ENCODE assay signal across 18 cellular contexts in genomic region chr7:140219672-140220520, GRCh38. TPM values are rescaled to one million over a fixed set of nuclear protein-coding genes. Genes with fewer than 3 reads are reported as not detected.
A peak's percentile ranks its signal among the peaks of the same experiment; 100 is the strongest.
DNase-seq lines count a peak whose midpoint lies in the region; ATAC-seq, FAIRE-seq and TF ChIP-seq lines count a peak whose summit lies in the region.
"Had no signal": no experiment of that assay in that cellular context is flagged by ENCODE, and none has a peak within 500 bp of the region (broad histone marks: within the 10 kb centered on the region; RNA-seq: fewer than 3 reads in every experiment).

No MANE protein-coding gene starts in this region.

- peak overlapping the region; percentile 68 for H3K27ac Mint-ChIP-seq in nephron progenitor cell
- H3K27ac Mint-ChIP-seq: H9 had no signal

- H3K27me3 Mint-ChIP-seq in nephron progenitor cell (ENCODE audit: low read depth, poor library complexity) = peaks cover 4% of the 10 kb centered on the region

- BruUV-seq in HepG2 (replicated peaks; lab: Mats Ljungman, UMichigan) (no TSS peak), K562 (replicated peaks; lab: Mats Ljungman, UMichigan) (no TSS peak)

- H3K4me3 Mint-ChIP-seq in nephron progenitor cell = no peak overlapping the region
- H3K4me3 Mint-ChIP-seq: H9 had no signal

- DNase-seq in HepG2 (ENCODE audit: low spot score) = no peak
- no peak for DNase-seq in right lobe of liver
- no peak for DNase-seq in K562 (ENCODE audit: extremely low read depth in 1 of 4, low spot score in 3 of 4)
- no peak for DNase-seq in nephron progenitor cell
- DNase-seq in SW 1271 (lab: John Stamatoyannopoulos, UW) = no peak
- no peak for DNase-seq in HT-29 (ENCODE audit: low spot score)
- DNase-seq: H9, IMR-90, NCI-H1105, NCI-H187, NCI-H82, Peyer's patch, Right ventricle myocardium superior had no signal

- H3K79me2 ChIP-seq in HepG2 (ENCODE audit: insufficient read depth, low read length) (no peaks in the 10 kb centered on the region), K562 (ENCODE audit: control insufficient read depth, insufficient read depth, low read length) (no peaks in the 10 kb centered on the region)

- ATAC-seq in HepG2 (no peak), right lobe of liver (no peak), K562 (no peak), GM21367 (IDR thresholded peaks at IDR 0.05; ENCODE audit: unreplicated experiment) (no peak), GM18909 (IDR thresholded peaks at IDR 0.05; ENCODE audit: poor library complexity, unreplicated experiment) (no peak)

- 80% methylated on average over 9 of the region's 10 CpGs for WGBS in HepG2 (ENCODE audit: low lambda C conversion rate)
- WGBS in right lobe of liver (ENCODE audit: insufficient coverage, low coverage, low lambda C conversion rate, missing lambda C conversion rate) = 84% methylated on average over 10 of the region's 10 CpGs
- WGBS in K562 (ENCODE audit: insufficient coverage, low coverage, missing lambda C conversion rate) = 47% methylated on average over 10 of the region's 10 CpGs

- TF ChIP-seq EP300 in HepG2 (IDR thresholded peaks at IDR 0.05; ENCODE audit: low read depth in 2 of 2, low read length in 2 of 2) (no peak), HepG2 (CRISPR knock-in tag; IDR thresholded peaks at IDR 0.05; ENCODE audit: borderline replicate concordance) (no peak), K562 (IDR thresholded peaks at IDR 0.05; ENCODE audit: low read length) (no peak)

- POLR2A ChIA-PET in HepG2 (lab: Yijun Ruan, JAX) (interaction anchor here (1.5 to 2.9 kb wide), 3 partner anchors 10 to 43 kb away, joined by 4 to 16 read pairs (median 8); partner anchors contain the start of gene KDM7A), K562 (lab: Yijun Ruan, JAX) (interaction anchor here (0.8 to 1.5 kb wide), 3 partner anchors 8 to 13 kb away, joined by 4 to 6 read pairs (median 4); no protein-coding TSS in a partner anchor)

- TF ChIP-seq CTCF in HepG2 (CRISPR knock-in tag; IDR thresholded peaks at IDR 0.05) = no peak
- TF ChIP-seq CTCF in right lobe of liver (IDR thresholded peaks at IDR 0.05) = no peak
- no peak for TF ChIP-seq CTCF in K562 (IDR thresholded peaks at IDR 0.05 in 2 of 3, conservative IDR thresholded peaks at IDR 0.05 in 1 of 3; ENCODE audit: insufficient read depth in 2 of 3, low read depth in 1 of 3, low read length in 3 of 3)
- no peak for TF ChIP-seq CTCF in nephron progenitor cell (IDR thresholded peaks at IDR 0.05)

- H3K4me3 ChIP-seq in HepG2 (replicated peaks in 1 of 3; ENCODE audit: insufficient read depth in 1 of 3, low read depth in 2 of 3, low read length in 3 of 3) = no peak overlapping the region
- H3K4me3 ChIP-seq in right lobe of liver = no peak overlapping the region
- no peak overlapping the region for H3K4me3 ChIP-seq in K562
- H3K4me3 ChIP-seq: BLaER1, Peyer's patch, SK-N-MC had no signal

- H3K9me1 ChIP-seq in K562 (ENCODE audit: control insufficient read depth, insufficient read depth, low read length) = no peaks in the 10 kb centered on the region

- in situ Hi-C loops in HepG2 (cut with HindIII; ENCODE audit: extremely low pct_ligation_motif_present, low pct_unique_long_range_greater_than_20kb) = no loop called here
- in situ Hi-C loops in K562 (cut with MboI) = no loop called here

- H3K36me3 ChIP-seq in HepG2 (replicated peaks in 1 of 2; ENCODE audit: control insufficient read depth in 1 of 2, insufficient read depth in 2 of 2, low read length in 2 of 2) (no peaks in the 10 kb centered on the region), right lobe of liver (no peaks in the 10 kb centered on the region), K562 (ENCODE audit: control insufficient read depth, insufficient read depth, low read length) (no peaks in the 10 kb centered on the region)
- H3K36me3 ChIP-seq: BLaER1, Peyer's patch had no signal

- H3K36me3 Mint-ChIP-seq in nephron progenitor cell (ENCODE audit: low read depth) = peaks cover 7% of the 10 kb centered on the region

- H3K27ac ChIP-seq in HepG2 (ENCODE audit: extremely low read length, insufficient read depth, low read length) (no peak overlapping the region), right lobe of liver (no peak overlapping the region), K562 (ENCODE audit: extremely low read depth, low read depth, low read length) (no peak overlapping the region)
- H3K27ac ChIP-seq: BLaER1, Peyer's patch, SK-N-MC had no signal

- peaks cover 23% of the 10 kb centered on the region for H3K4me1 Mint-ChIP-seq in nephron progenitor cell

- CTCF ChIA-PET in HepG2 (lab: Yijun Ruan, JAX; ENCODE audit: low intra/inter-chr PET ratio, low total read pairs) = no interaction called here
- CTCF ChIA-PET in K562 (lab: Yijun Ruan, JAX; ENCODE audit: low intra/inter-chr PET ratio) = no interaction called here

- H3K4me2 ChIP-seq in HepG2 (ENCODE audit: low read depth, low read length) (no peak overlapping the region), K562 (ENCODE audit: insufficient read depth, low read length) (no peak overlapping the region)
- H3K4me2 ChIP-seq: BLaER1 had no signal

- intact Hi-C loops in HepG2 (cut with micrococcal nuclease; ENCODE audit: unreplicated experiment) (no loop called here), right lobe of liver (cut with DNase I) (no loop called here), K562 (cut with micrococcal nuclease) (no loop called here)

- H3K9ac ChIP-seq in HepG2 (ENCODE audit: insufficient read depth, low read depth, low read length) (no peak overlapping the region), K562 (ENCODE audit: insufficient read depth in 1 of 2, low read depth in 2 of 2, low read length in 2 of 2) (no peak overlapping the region)
- H3K9ac ChIP-seq: BLaER1 had no signal

- H3K27me3 ChIP-seq in HepG2 (ENCODE audit: control insufficient read depth in 1 of 2, insufficient read depth in 2 of 2, low read length in 2 of 2) = no peaks in the 10 kb centered on the region
- H3K27me3 ChIP-seq in right lobe of liver = no peaks in the 10 kb centered on the region
- no peaks in the 10 kb centered on the region for H3K27me3 ChIP-seq in K562 (ENCODE audit: control insufficient read depth in 2 of 2, insufficient read depth in 2 of 2, low read length in 2 of 2)
- H3K27me3 ChIP-seq: BLaER1, Peyer's patch had no signal

- H2AFZ ChIP-seq in HepG2 (ENCODE audit: low read length) = no peak overlapping the region
- H2AFZ ChIP-seq in K562 (ENCODE audit: low read depth, low read length) = 0 out of 2 replicates have a peak overlapping the region, but pooled peaks have one; percentile 11

- H3K4me1 ChIP-seq in HepG2 (ENCODE audit: insufficient read depth, low read length) (peaks cover 67% of the 10 kb centered on the region), right lobe of liver (no peaks in the 10 kb centered on the region), K562 (replicated peaks in 1 of 2; ENCODE audit: control insufficient read depth in 2 of 2, insufficient read depth in 2 of 2, low read length in 2 of 2) (peaks cover 17% of the 10 kb centered on the region in 2 experiments; a peak in 4 of 5 replicates)

- H4K20me1 ChIP-seq in HepG2 (ENCODE audit: insufficient read depth, low read length) (no peaks in the 10 kb centered on the region), K562 (replicated peaks; ENCODE audit: control insufficient read depth, insufficient read depth, low read length) (no peaks in the 10 kb centered on the region)
- H4K20me1 ChIP-seq: BLaER1 had no signal

- H3K9me3 ChIP-seq in HepG2 (ENCODE audit: low read length) (no peaks in the 10 kb centered on the region), right lobe of liver (no peaks in the 10 kb centered on the region), K562 (replicated peaks; ENCODE audit: control insufficient read depth, insufficient read depth, low read depth, low read length) (peaks cover 3% of the 10 kb centered on the region; the same call in 1 of the 2 replicates)
- H3K9me3 ChIP-seq: Peyer's patch had no signal

- peaks cover 22% of the 10 kb centered on the region for H3K9me3 Mint-ChIP-seq in nephron progenitor cell

- TF ChIP-seq POLR2A in HepG2 (IDR thresholded peaks at IDR 0.05; ENCODE audit: insufficient read depth in 1 of 2, low read depth in 2 of 2, low read length in 2 of 2) (no peak), right lobe of liver (IDR thresholded peaks at IDR 0.05) (no peak), K562 (conservative IDR thresholded peaks at IDR 0.05) (no peak)

- FAIRE-seq in HepG2 (lab: Jason Lieb, UNC) (no peak), K562 (lab: Jason Lieb, UNC) (no peak)
- FAIRE-seq: A204.1 had no signal

- TF ChIP-seq RAD21 in HepG2 (CRISPR knock-in tag; IDR thresholded peaks at IDR 0.05) = no peak
- TF ChIP-seq RAD21 in K562 (CRISPR knock-in tag; conservative IDR thresholded peaks at IDR 0.05 in 1 of 2, IDR thresholded peaks at IDR 0.05 in 1 of 2) = no peak

RNA-seq across cellular contexts. Expression of gene KDM7A, which starts 43.1 kb away (rescaled TPM):
- total RNA-seq in HepG2 (2016; rRNA removed; fragmentation: Illumina TruSeq; extraction: Trizol) (10.8 and 15.0 TPM in 2 replicates), right lobe of liver (10 to 100 TPM in 1 of 6 experiments, 1 to 10 TPM in 5; 3.7 to 10.7 (median 6.8) TPM), K562 (2014; rRNA removed) (7.4 and 8.4 TPM in 2 replicates), K562 (2014; rRNA removed; fragmentation: Illumina TruSeq; extraction: Trizol) (7.0 and 8.2 TPM in 2 replicates), K562 (2015; rRNA removed; fragmentation: Illumina TruSeq; extraction: Trizol) (3.5 and 4.1 TPM in 2 replicates), K562 (2021) (7.6 and 7.8 TPM in 2 replicates)
- 1.8 and 2.0 TPM in 2 replicates for total RNA-seq in HepG2 (2016; cell fraction: cytosol; rRNA removed; fragmentation: Illumina TruSeq; extraction: Trizol; ENCODE audit: low read depth)
- 10.8 and 15.2 TPM in 2 replicates for total RNA-seq in HepG2 (2016; cell fraction: insoluble cytoplasmic fraction; rRNA removed; fragmentation: Illumina TruSeq; extraction: Trizol)
- 3.6 and 4.1 TPM in 2 replicates for total RNA-seq in HepG2 (2016; cell fraction: membrane; rRNA removed; fragmentation: Illumina TruSeq; extraction: Trizol)
- 20.9 and 24.0 TPM in 2 replicates for total RNA-seq in HepG2 (2016; cell fraction: nucleus; rRNA removed; fragmentation: Illumina TruSeq; extraction: Trizol)
- polyA plus RNA-seq in HepG2 (2011; rRNA removed) (15.7 and 16.8 TPM in 2 replicates), K562 (2011; rRNA removed) (6.4 and 7.6 TPM in 2 replicates), K562 (2014; fragmentation: Illumina TruSeq; extraction: Trizol) (8.3 and 10.3 TPM in 2 replicates), K562 (2014; fragmentation: Nextera tagmentation; extraction: Ambion mirVana) (1 to 10 TPM in 1 of 2 experiments, under 1 TPM in 1; 0.90 to 1.3 TPM), K562 (2014; rRNA removed) (4.4 and 6.7 TPM in 2 replicates)
- polyA plus RNA-seq in HepG2 (2011; cell fraction: cytosol; rRNA removed) = 8.4 and 9.9 TPM in 2 replicates
- polyA plus RNA-seq in HepG2 (2011; cell fraction: nucleus; rRNA removed) = 61.8 and 62.8 TPM in 2 replicates
- 16.1 and 18.5 TPM in 2 replicates for polyA plus RNA-seq in HepG2 (2012)
- 0.14 and 0.46 TPM in 2 replicates for polyA plus RNA-seq in HepG2 (2016; cell fraction: cytosol; fragmentation: Illumina TruSeq; extraction: Trizol; ENCODE audit: low read depth)
- 7.0 and 7.1 TPM in 2 replicates for polyA plus RNA-seq in HepG2 (2016; cell fraction: insoluble cytoplasmic fraction; fragmentation: Illumina TruSeq; extraction: Trizol; ENCODE audit: low read depth)
- polyA plus RNA-seq in HepG2 (2016; cell fraction: membrane; fragmentation: Illumina TruSeq; extraction: Trizol; ENCODE audit: low read depth) = 1.5 and 1.6 TPM in 2 replicates
- polyA plus RNA-seq in HepG2 (2016; cell fraction: nucleus; fragmentation: Illumina TruSeq; extraction: Trizol; ENCODE audit: insufficient read depth, low read depth) = 19.4 and 21.7 TPM in 2 replicates
- polyA minus RNA-seq in HepG2 (2011; rRNA and poly(A)+ RNA removed; ENCODE audit: low replicate concordance) = 4.4 and 44.0 TPM in 2 replicates
- 30.4 and 36.9 TPM in 2 replicates for polyA minus RNA-seq in HepG2 (2011; cell fraction: cytosol; rRNA and poly(A)+ RNA removed)
- polyA minus RNA-seq in HepG2 (2011; cell fraction: nucleus; rRNA and poly(A)+ RNA removed) = 140 TPM in 2 replicates
- total RNA-seq in K562 (2011; cell fraction: chromatin; rRNA removed; ENCODE audit: low replicate concordance) = 15.5 and 30.7 TPM in 2 replicates
- 5.2 and 9.6 TPM in 2 replicates for total RNA-seq in K562 (2011; cell fraction: nucleolus; rRNA removed)
- 11.7 and 17.5 TPM in 2 replicates for total RNA-seq in K562 (2011; cell fraction: nucleoplasm; rRNA removed)
- polyA plus RNA-seq in K562 (2011; cell fraction: cytosol; rRNA removed) = 2.1 and 3.7 TPM in 2 replicates
- 15.0 and 21.3 TPM in 2 replicates for polyA plus RNA-seq in K562 (2011; cell fraction: nucleus; rRNA removed)
- polyA plus RNA-seq in K562 (2012) = 2.9 and 5.2 TPM in 2 replicates
- 21.0 and 23.1 TPM in 2 replicates for polyA minus RNA-seq in K562 (2011; rRNA and poly(A)+ RNA removed)
- 7.3 and 9.8 TPM in 2 replicates for polyA minus RNA-seq in K562 (2011; cell fraction: cytosol; rRNA and poly(A)+ RNA removed)
- polyA minus RNA-seq in K562 (2011; cell fraction: nucleus; rRNA and poly(A)+ RNA removed) = 9.2 and 16.3 TPM in 2 replicates
- total RNA-seq in HT-29 (2014; rRNA removed; shearing (Covaris generic)) = 1.2 and 1.7 TPM in 2 replicates

Comparison
In these comparisons a context has a peak if more than half of its experiments do, and no peak if none do; other contexts are left out.
1. Of the 241 proteins assayed by ChIP-seq in both HepG2 and K562: peak only in HepG2: none; only in K562: ADNP; in both: none; in neither: 239; mixed calls (peak in some experiments, not most) for 1.